ENCODE assay signal across 8 cellular contexts in the genomic region with DNA sequence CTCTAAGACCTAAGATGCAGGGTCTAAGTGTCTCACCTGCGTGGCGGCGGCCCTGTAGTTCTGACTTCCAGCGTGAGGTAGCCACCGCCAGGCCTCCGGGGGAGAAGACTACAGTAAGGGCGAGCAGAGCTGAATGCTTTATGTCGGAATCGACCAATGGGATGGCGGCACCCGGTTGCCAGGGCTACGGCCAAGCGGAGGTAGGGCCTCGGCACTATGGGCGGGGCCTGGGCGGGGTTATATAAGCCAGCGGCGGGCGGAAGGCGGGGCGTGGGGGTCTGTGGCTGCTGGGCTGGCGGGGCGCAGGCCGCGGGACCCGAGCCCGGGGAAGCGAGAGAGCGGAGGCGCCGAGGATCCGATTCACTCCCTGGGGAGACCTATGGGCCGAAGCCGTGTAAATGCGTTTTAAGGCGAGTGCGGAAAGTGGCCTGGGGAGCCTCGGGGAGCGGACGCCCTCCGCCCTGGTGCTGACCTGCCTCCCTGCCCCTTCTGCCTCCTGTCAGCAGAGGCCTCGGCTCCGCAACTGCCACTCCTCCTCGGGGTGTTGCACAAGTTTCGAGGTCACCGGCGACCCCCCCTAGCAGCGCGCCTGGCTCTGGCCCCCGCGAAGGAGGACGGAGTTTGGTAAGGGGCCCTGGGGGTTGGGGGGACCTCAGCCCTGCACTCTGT. TPM values are rescaled to one million over a fixed set of nuclear protein-coding genes. Genes with fewer than 3 reads are reported as not detected.
A peak's percentile ranks its signal among the peaks of the same experiment; 100 is the strongest.
DNase-seq lines count a peak whose midpoint lies in the region; ATAC-seq and TF ChIP-seq lines count a peak whose summit lies in the region.

AZIN2 (plus strand) TSS at position 269 of the 669 bp plus-strand sequence. CDS start 1,097 bp downstream, outside the sequence.

- H3K36me3 ChIP-seq in ascending aorta: no peaks in the 10 kb centered on the region
- H3K36me3 ChIP-seq in psoas muscle (ENCODE audit: insufficient read depth in 1 of 2, low read depth in 1 of 2): no peaks in the 10 kb centered on the region
- no peaks in the 10 kb centered on the region for H3K36me3 ChIP-seq in urinary bladder (ENCODE audit: insufficient read depth)

- in situ Hi-C loops in GM13976 (cut with MboI; ENCODE audit: low sequenced_read_pairs, unreplicated experiment): no loop called here

- H3K4me3 ChIP-seq in ascending aorta: peak within 1 kb of the TSS; percentile 70 to 91
- peak within 1 kb of the TSS; percentile 63 for H3K4me3 ChIP-seq in right cardiac atrium (ENCODE audit: low read length)
- peak within 1 kb of the TSS; percentile 80 for H3K4me3 ChIP-seq in psoas muscle
- peak within 1 kb of the TSS; percentile 57 for H3K4me3 ChIP-seq in urinary bladder (ENCODE audit: low read depth, low read length)

- H3K9me3 ChIP-seq in ascending aorta (no peaks in the 10 kb centered on the region), right cardiac atrium (ENCODE audit: control insufficient read depth, low read length) (no peaks in the 10 kb centered on the region), psoas muscle (no peaks in the 10 kb centered on the region)

- under 1% methylated on average over 52 of the region's 52 CpGs for WGBS in right cardiac atrium
- WGBS in psoas muscle, 3 donors: 0 to 1% (median 1%) methylated on average over 38 to 52 of the region's 52 CpGs
- under 1% methylated on average over 52 of the region's 52 CpGs for WGBS in urinary bladder

- H3K4me1 ChIP-seq in ascending aorta: peaks cover 0 to 14% of the 10 kb centered on the region in 2 donors
- no peaks in the 10 kb centered on the region for H3K4me1 ChIP-seq in right cardiac atrium (ENCODE audit: control insufficient read depth, insufficient read depth, low read length)
- H3K4me1 ChIP-seq in psoas muscle: peaks cover 6% of the 10 kb centered on the region
- H3K4me1 ChIP-seq in urinary bladder (ENCODE audit: insufficient read depth): no peaks in the 10 kb centered on the region

- TF ChIP-seq CTCF in GM13976 (IDR thresholded peaks at IDR 0.05; ENCODE audit: borderline replicate concordance, control extremely low read depth, extremely low read depth, insufficient read depth, missing control alignments) (no peak), ascending aorta (IDR thresholded peaks at IDR 0.05) (no peak), psoas muscle (IDR thresholded peaks at IDR 0.05) (no peak)

- intact Hi-C loops in ascending aorta (cut with DNase I) (loop anchor here (5.0 to 10.0 kb wide), 3 partner anchors 149 to 366 kb away; no protein-coding TSS in a partner anchor), right cardiac atrium (cut with DNase I) (loop anchor here (10.0 kb wide), 3 partner anchors 146 to 366 kb away; partner anchors contain the start of gene FNDC5 (in 2 of the 4)), psoas muscle (cut with DNase I) (loop anchor here in 1 of 2 donors (5.0 kb wide), 1 partner anchor 369 kb away; no protein-coding TSS in a partner anchor)

- DNase-seq in GM13976 (ENCODE audit: low spot score) (peak; percentile 98), NCI-H146 (lab: John Stamatoyannopoulos, UW) (peak; percentile 91), T-helper 2 cell (peak; percentile 94 to 97 (median 94)), ascending aorta (ENCODE audit: low spot score in 2 of 2) (peak; percentile 84 to 98), right cardiac atrium (peak; percentile 98 to 99 (median 99)), psoas muscle (peak; percentile 96 to 98)

- ATAC-seq in HG02852 (IDR thresholded peaks at IDR 0.05; ENCODE audit: unreplicated experiment): peak; percentile 98
- ATAC-seq in right cardiac atrium: peak; percentile 99
- ATAC-seq in psoas muscle: peak; percentile 97 to 100 (median 99)

- H3K27me3 ChIP-seq in ascending aorta (no peaks in the 10 kb centered on the region), right cardiac atrium (ENCODE audit: control insufficient read depth, insufficient read depth) (no peaks in the 10 kb centered on the region), psoas muscle (ENCODE audit: insufficient read depth in 3 of 3, low read length in 2 of 3) (no peaks in the 10 kb centered on the region)

- H3K27ac ChIP-seq in ascending aorta (peak within 1 kb of the TSS in 1 of 2 donors; percentile 11), right cardiac atrium (ENCODE audit: low read length) (no peak within 1 kb of the TSS), psoas muscle (peak within 1 kb of the TSS; percentile 39), urinary bladder (ENCODE audit: low read depth) (no peak within 1 kb of the TSS)

RNA-seq across cellular contexts. Expression of gene AZIN2, which starts in this region (rescaled TPM):
- 3.5 TPM for total RNA-seq in ascending aorta
- 1 to 10 TPM; 4.1 to 7.9 (median 5.4) TPM for total RNA-seq in right cardiac atrium
- 2.4 TPM for polyA plus RNA-seq in right cardiac atrium
- total RNA-seq in psoas muscle: 1 to 10 TPM in 2 of 4 donors, under 1 TPM in 2; 0.17 to 3.5 (median 1.1) TPM
- polyA plus RNA-seq in psoas muscle: 1 to 10 TPM in 1 of 3 donors, under 1 TPM in 2; 0.25 to 1.7 (median 0.61) TPM
- 9.6 TPM for total RNA-seq in urinary bladder
- 3.1 TPM for polyA plus RNA-seq in urinary bladder
